In genomic region chr6:170294813-170295518, GRCh38 we compare ENCODE assay signal across 8 cellular contexts. TPM values are rescaled to one million over a fixed set of nuclear protein-coding genes. Genes with fewer than 3 reads are reported as not detected.
DNase-seq lines count a peak whose midpoint lies in the region; ATAC-seq and TF ChIP-seq lines count a peak whose summit lies in the region.

No MANE protein-coding gene starts in this region.

- no peak overlapping the region for H3K27ac ChIP-seq in coronary artery

- DNase-seq in Caco-2 (no peak), coronary artery (ENCODE audit: low spot score) (no peak), neural crest cell (ENCODE audit: low read depth, low spot score) (no peak), GM03348 (ENCODE audit: low spot score) (no peak), hippocampal formation (lab: John Stamatoyannopoulos, UW) (no peak)
- DNase-seq in activated CD4-positive, alpha-beta T cell treated with anti-CD3 and anti-CD28 coated beads for 1 hour, result no peak

- no peak overlapping the region for H3K27ac Mint-ChIP-seq in Caco-2 (ENCODE audit: unreplicated experiment)
- no peak overlapping the region for H3K27ac Mint-ChIP-seq in neural crest cell (ENCODE audit: unreplicated experiment)

- peaks cover 18% of the 10 kb centered on the region for H3K4me1 ChIP-seq in Caco-2

- no peaks in the 10 kb centered on the region for H3K9me3 ChIP-seq in Caco-2

- TF ChIP-seq CTCF in Caco-2 (IDR thresholded peaks at IDR 0.05; ENCODE audit: insufficient read depth in 1 of 2, low read depth in 1 of 2, low read length in 1 of 2, severe bottlenecking in 1 of 2, unreplicated experiment in 1 of 2) (no peak), coronary artery (IDR thresholded peaks at IDR 0.05) (no peak), neural crest cell (conservative IDR thresholded peaks at IDR 0.05) (no peak)

- peaks cover 13% of the 10 kb centered on the region for H3K36me3 Mint-ChIP-seq in Caco-2 (ENCODE audit: insufficient read depth, unreplicated experiment)
- H3K36me3 Mint-ChIP-seq in neural crest cell (ENCODE audit: low read depth), result peaks cover 5% of the 10 kb centered on the region

- ATAC-seq in HG03159 (IDR thresholded peaks at IDR 0.05; ENCODE audit: unreplicated experiment) (peak; percentile 4), GM21576 (IDR thresholded peaks at IDR 0.05; ENCODE audit: unreplicated experiment) (no peak)

- H3K9me3 Mint-ChIP-seq in Caco-2 (ENCODE audit: unreplicated experiment), result no peaks in the 10 kb centered on the region
- no peaks in the 10 kb centered on the region for H3K9me3 Mint-ChIP-seq in neural crest cell

- H3K36me3 ChIP-seq in Caco-2 (ENCODE audit: control insufficient read depth, insufficient read depth, low read length), result no peaks in the 10 kb centered on the region

- peaks cover 32% of the 10 kb centered on the region for H3K27me3 Mint-ChIP-seq in Caco-2 (ENCODE audit: insufficient read depth, unreplicated experiment)
- H3K27me3 Mint-ChIP-seq in neural crest cell (ENCODE audit: low read depth), result peaks cover 85% of the 10 kb centered on the region

- peaks cover 11% of the 10 kb centered on the region for H3K4me1 Mint-ChIP-seq in Caco-2 (ENCODE audit: low read depth, unreplicated experiment)
- peaks cover 63% of the 10 kb centered on the region for H3K4me1 Mint-ChIP-seq in neural crest cell

- CTCF ChIA-PET in Caco-2 (lab: Charles Lee), result no interaction called here

- POLR2A ChIA-PET in Caco-2 (lab: Charles Lee), result interaction anchor here (0.6 kb wide), 1 partner anchor 433 kb away, joined by 3 read pairs; no protein-coding TSS in a partner anchor

- H3K4me3 Mint-ChIP-seq in Caco-2 (ENCODE audit: unreplicated experiment), result peak overlapping the region; percentile 78
- H3K4me3 Mint-ChIP-seq in neural crest cell, result peak overlapping the region; percentile 91

- H3K4me3 ChIP-seq in Caco-2 (ENCODE audit: low read depth, low read length) (peak overlapping the region; percentile 64), coronary artery (peak overlapping the region; percentile 68)

- no TSS peak for BruUV-seq in Caco-2 (replicated peaks; lab: Mats Ljungman, UMichigan)

- peaks cover 7% of the 10 kb centered on the region for H3K27me3 ChIP-seq in Caco-2 (replicated peaks; ENCODE audit: control insufficient read depth, insufficient read depth, low read length)

- intact Hi-C loops in Caco-2 (cut with micrococcal nuclease; ENCODE audit: unreplicated experiment), result loop anchor here (5.0 to 10.0 kb wide), 6 partner anchors 140 to 1338 kb away; partner anchors contain the start of genes C6orf120 and WDR27

RNA-seq across cellular contexts. Expression of gene DLL1, which starts 4.1 kb away (rescaled TPM):
- total RNA-seq in Caco-2 (2022) (6.6 and 8.1 TPM in 2 replicates), neural crest cell (53.9 and 59.8 TPM in 2 replicates)

RNA-seq across cellular contexts. Expression of gene FAM120B, which starts 11.6 kb away (rescaled TPM):
- total RNA-seq in Caco-2 (2022), result 20.9 and 21.0 TPM in 2 replicates
- 33.4 and 33.7 TPM in 2 replicates for total RNA-seq in neural crest cell
